1 cellular context compared by ENCODE assay signal in genomic region chr1:54016343-54017282, GRCh38.
TF ChIP-seq lines count a peak whose summit lies in the region.

No MANE protein-coding gene starts in this region.

TF ChIP-seq in A549, 52 proteins besides CTCF, POLR2A, EP300 and RAD21 (continued from another document):
- TF ChIP-seq BCL3 (IDR thresholded peaks at IDR 0.05) (no peak), CEBPB (IDR thresholded peaks at IDR 0.05) (peak in 1 of 2 experiments; percentile 57; a peak in 1 of 4 replicates), RARB (CRISPR knock-in tag; IDR thresholded peaks at IDR 0.05) (no peak), PBX3 (IDR thresholded peaks at IDR 0.05) (no peak), ZFP36 (IDR thresholded peaks at IDR 0.05; ENCODE audit: borderline replicate concordance, partially characterized antibody) (peak; percentile 68), FOXS1 (CRISPR knock-in tag; IDR thresholded peaks at IDR 0.05) (no peak), RNF2 (IDR thresholded peaks at IDR 0.05; ENCODE audit: borderline replicate concordance, low read depth) (no peak), NFE2L2 (conservative IDR thresholded peaks at IDR 0.05; ENCODE audit: low read length) (no peak), HEYL (CRISPR knock-in tag; IDR thresholded peaks at IDR 0.05) (no peak)
